ENCODE assay signal across 18 cellular contexts in the genomic region with DNA sequence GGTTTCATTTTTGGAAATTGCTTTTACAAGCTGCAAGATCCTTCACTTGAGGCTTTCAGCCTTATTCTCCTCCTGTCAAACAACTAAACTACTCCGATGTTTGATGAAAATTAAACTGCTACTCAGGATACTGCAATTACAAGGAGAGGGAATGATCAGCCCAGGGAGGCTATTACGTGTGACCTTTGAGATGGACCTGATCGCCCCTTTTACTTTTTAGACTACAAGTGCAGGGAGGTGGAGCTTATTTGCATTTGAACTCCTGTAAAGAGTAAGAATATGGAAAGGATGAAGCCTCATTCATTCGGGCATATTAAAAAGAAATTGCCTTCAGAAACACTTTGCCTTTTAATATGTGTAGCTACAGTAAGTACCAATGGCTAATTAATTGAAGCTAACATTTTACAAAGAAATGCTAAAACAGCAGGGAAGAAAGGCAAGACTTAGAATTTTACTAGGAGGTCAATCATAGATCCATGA.
DNase-seq lines count a peak whose midpoint lies in the region; ATAC-seq and TF ChIP-seq lines count a peak whose summit lies in the region.
"Had no signal": no experiment of that assay in that cellular context is flagged by ENCODE, and none has a peak within 500 bp of the region (broad histone marks: within the 10 kb centered on the region; RNA-seq: fewer than 3 reads in every experiment).

No MANE protein-coding gene starts in this region.

- in situ Hi-C loops in GM23248 (cut with MboI): no loop called here

- H3K36me3 ChIP-seq in BE2C (no peaks in the 10 kb centered on the region), GM23248 (ENCODE audit: low read depth) (no peaks in the 10 kb centered on the region)
- H3K36me3 ChIP-seq: BLaER1 treated with 17β-estradiol and CSF1 and Interleukin-3, amounts not matched to agents 10 nM and 100 nM; spleen had no signal

- H3K27me3 ChIP-seq in BE2C (no peaks in the 10 kb centered on the region), GM23248 (replicated peaks; ENCODE audit: insufficient read depth) (no peaks in the 10 kb centered on the region)
- H3K27me3 ChIP-seq: testis had no signal

- H3K4me3 Mint-ChIP-seq in naive B cell: peak overlapping the region in 6 of 8 donors; percentile 26 to 85 (median 66)
- H3K4me3 Mint-ChIP-seq: dendritic cell treated with granulocyte-macrophage colony-stimulating factor and Interleukin-4, amounts not matched to agents 40 ng/mL and 50 ng/mL, for 4 days had no signal

- H3K9me3 ChIP-seq in BE2C: no peaks in the 10 kb centered on the region
- H3K9me3 ChIP-seq in GM23248 (ENCODE audit: low read depth): no peaks in the 10 kb centered on the region
- H3K9me3 ChIP-seq: BLaER1 treated with 17β-estradiol and CSF1 and Interleukin-3, amounts not matched to agents 10 nM and 100 nM; spleen; testis had no signal

- no peak overlapping the region for H2AFZ ChIP-seq in GM23248

- H4K20me1 ChIP-seq in GM23248 (ENCODE audit: insufficient read depth): no peaks in the 10 kb centered on the region
- H4K20me1 ChIP-seq: BLaER1 treated with 17β-estradiol and CSF1 and Interleukin-3, amounts not matched to agents 10 nM and 100 nM had no signal

- H3K9me2 ChIP-seq in GM23248 (ENCODE audit: insufficient read depth): no peaks in the 10 kb centered on the region

- H3K4me3 ChIP-seq in BE2C (ENCODE audit: low read depth, low read length): peak overlapping the region; percentile 69
- no peak overlapping the region for H3K4me3 ChIP-seq in GM23248

- H3K27ac ChIP-seq in GM23248: no peak overlapping the region
- H3K27ac ChIP-seq: BLaER1 treated with 17β-estradiol and CSF1 and Interleukin-3, amounts not matched to agents 10 nM and 100 nM; testis had no signal

- H3K4me2 ChIP-seq in GM23248 (ENCODE audit: unreplicated experiment): peak overlapping the region; percentile 67

- no peaks in the 10 kb centered on the region for H3K79me2 ChIP-seq in GM23248 (ENCODE audit: insufficient read depth)

- peaks cover 9 to 15% (median 13%) of the 10 kb centered on the region in 3 donors for H3K4me1 Mint-ChIP-seq in naive B cell

- H3K4me1 ChIP-seq in BE2C (peaks cover 27% of the 10 kb centered on the region), GM23248 (ENCODE audit: insufficient read depth) (peaks cover 25% of the 10 kb centered on the region; the same call in 1 of the 2 replicates)

- no peaks in the 10 kb centered on the region for H3K9me3 Mint-ChIP-seq in naive B cell
- H3K9me3 Mint-ChIP-seq: dendritic cell treated with granulocyte-macrophage colony-stimulating factor and Interleukin-4, amounts not matched to agents 40 ng/mL and 50 ng/mL, for 4 days had no signal

- no peaks in the 10 kb centered on the region for H3K36me3 Mint-ChIP-seq in naive B cell

- peaks cover 13% of the 10 kb centered on the region for H3F3A ChIP-seq in GM23248 (ENCODE audit: insufficient read depth)

- WGBS in GM23248 (ENCODE audit: low coverage in 1 of 2, low lambda C conversion rate in 2 of 2, missing lambda C conversion rate in 2 of 2), 2 experiments: 85 to 88% methylated on average over 4 of the region's 4 CpGs

- no peak overlapping the region for H3K27ac Mint-ChIP-seq in naive B cell
- H3K27ac Mint-ChIP-seq: dendritic cell treated with granulocyte-macrophage colony-stimulating factor and Interleukin-4, amounts not matched to agents 40 ng/mL and 50 ng/mL, for 4 days had no signal

- no peak overlapping the region for H3K9ac ChIP-seq in GM23248

- DNase-seq in BE2C: no peak
- no peak for DNase-seq in GM23248
- peak; percentile 11 for DNase-seq in cerebellar cortex (ENCODE audit: low spot score)
- no peak for DNase-seq in naive B cell
- DNase-seq in midbrain (lab: John Stamatoyannopoulos, UW): no peak
- no peak for DNase-seq in NCI-H1694 (lab: John Stamatoyannopoulos, UW)
- DNase-seq in DMS 273 (lab: John Stamatoyannopoulos, UW; ENCODE audit: unreplicated experiment): no peak
- DNase-seq in germinal center (ENCODE audit: low spot score): no peak
- DNase-seq: EL, foreskin fibroblast, HCEC 1CT, left cardiac atrium, NCI-H1105, SHP77 treated with DMSO at 0.1 percent for 48 hours, spleen, testis had no signal

- H3K27me3 Mint-ChIP-seq in naive B cell: peaks cover 0 to 16% (median 14%) of the 10 kb centered on the region in 3 donors

- TF ChIP-seq CTCF in BE2C (IDR thresholded peaks at IDR 0.05; ENCODE audit: low read depth, low read length): no peak

- ATAC-seq in naive B cell (ENCODE audit: low read depth in 2 of 2): no peak
- ATAC-seq: left cardiac atrium had no signal
